Comparison of ENCODE assay signal across 1 cellular context in genomic region chr20:43457640-43458421, GRCh38.
TF ChIP-seq lines count a peak whose summit lies in the region.

Gene SRSF6 (plus strand): TSS chr20:43457896. CDS start chr20:43458034, 138 bp downstream.

TF ChIP-seq in HepG2, 621 proteins besides CTCF, POLR2A, EP300 and RAD21 (continued from another document and continues in another):
- TF ChIP-seq E2F2 (CRISPR knock-in tag; IDR thresholded peaks at IDR 0.05; ENCODE audit: borderline replicate concordance) (peak; percentile 90; the same call in 1 of the 2 replicates), GTF3A (CRISPR knock-in tag; conservative IDR thresholded peaks at IDR 0.05) (no peak; the same call in 1 of the 2 replicates), SOX6 (IDR thresholded peaks at IDR 0.05) (no peak), SOX6 (CRISPR knock-in tag; IDR thresholded peaks at IDR 0.05) (0 out of 2 replicates have a peak, but pooled peaks have one; percentile 65), HBP1 (CRISPR knock-in tag; IDR thresholded peaks at IDR 0.05; ENCODE audit: low read depth) (0 out of 2 replicates have a peak, but pooled peaks have one; percentile 54), ZNF253 (CRISPR knock-in tag; IDR thresholded peaks at IDR 0.05; ENCODE audit: borderline replicate concordance) (peak; percentile 81), SYNCRIP (IDR thresholded peaks at IDR 0.05; ENCODE audit: insufficient read depth, low read depth, low read length) (no peak), NCOA5 (CRISPR knock-in tag; IDR thresholded peaks at IDR 0.05) (peak; percentile 97; the same call in 1 of the 2 replicates), REST (IDR thresholded peaks at IDR 0.05; ENCODE audit: borderline replicate concordance in 1 of 2, low read depth in 1 of 2, low read length in 2 of 2) (peak in 1 of 2 experiments; percentile 77; a peak in 1 of 4 replicates), ARID4A (CRISPR knock-in tag; IDR thresholded peaks at IDR 0.05; ENCODE audit: borderline replicate concordance) (peak; percentile 78), JUN (CRISPR knock-in tag; IDR thresholded peaks at IDR 0.05) (peak; percentile 90), ZNF263 (CRISPR knock-in tag; IDR thresholded peaks at IDR 0.05) (no peak; the same call in 1 of the 2 replicates), KMT2B (CRISPR knock-in tag; IDR thresholded peaks at IDR 0.05) (peak; percentile 78; the same call in 1 of the 2 replicates), PREB (CRISPR knock-in tag; IDR thresholded peaks at IDR 0.05) (peak; percentile 95; the same call in 1 of the 2 replicates), MYC (CRISPR knock-in tag; IDR thresholded peaks at IDR 0.05; ENCODE audit: borderline replicate concordance) (peak; percentile 99), ZUFSP (CRISPR knock-in tag; IDR thresholded peaks at IDR 0.05; ENCODE audit: borderline replicate concordance) (no peak; the same call in 1 of the 2 replicates), HOXA7 (CRISPR knock-in tag; IDR thresholded peaks at IDR 0.05) (peak; percentile 9; the same call in 1 of the 2 replicates), ZNF556 (CRISPR knock-in tag; IDR thresholded peaks at IDR 0.05; ENCODE audit: borderline replicate concordance) (peak; percentile 94), DR1 (CRISPR knock-in tag; IDR thresholded peaks at IDR 0.05) (peak; percentile 100), ZNF589 (CRISPR knock-in tag; conservative IDR thresholded peaks at IDR 0.05) (peak; percentile 90), FOSL1 (CRISPR knock-in tag; IDR thresholded peaks at IDR 0.05; ENCODE audit: borderline replicate concordance) (peak; percentile 69), KDM6A (CRISPR knock-in tag; IDR thresholded peaks at IDR 0.05; ENCODE audit: low read depth) (no peak), ZNF784 (CRISPR knock-in tag; IDR thresholded peaks at IDR 0.05; ENCODE audit: borderline replicate concordance) (no peak; the same call in 1 of the 2 replicates), ZNF772 (CRISPR knock-in tag; IDR thresholded peaks at IDR 0.05) (peak; percentile 99), MED8 (CRISPR knock-in tag; IDR thresholded peaks at IDR 0.05; ENCODE audit: insufficient replicate concordance) (no peak), ELF3 (CRISPR knock-in tag; IDR thresholded peaks at IDR 0.05) (peak; percentile 78; the same call in 1 of the 2 replicates), ETV6 (CRISPR knock-in tag; conservative IDR thresholded peaks at IDR 0.05) (no peak; the same call in 1 of the 2 replicates), ZNF792 (CRISPR knock-in tag; IDR thresholded peaks at IDR 0.05) (peak; percentile 87), ZNF513 (CRISPR knock-in tag; conservative IDR thresholded peaks at IDR 0.05) (peak; percentile 100; the same call in 1 of the 2 replicates), LCORL (IDR thresholded peaks at IDR 0.05) (no peak), LCORL (CRISPR knock-in tag; IDR thresholded peaks at IDR 0.05) (peak; percentile 85), HCFC1 (IDR thresholded peaks at IDR 0.05; ENCODE audit: low read depth, low read length) (no peak; the same call in 1 of the 2 replicates), ZNF710 (CRISPR knock-in tag; IDR thresholded peaks at IDR 0.05; ENCODE audit: borderline replicate concordance) (peak; percentile 74; the same call in 1 of the 2 replicates), BRF2 (CRISPR knock-in tag; IDR thresholded peaks at IDR 0.05) (peak; percentile 100), SNAPC2 (CRISPR knock-in tag; IDR thresholded peaks at IDR 0.05) (peak; percentile 94), SALL2 (CRISPR knock-in tag; IDR thresholded peaks at IDR 0.05) (peak; percentile 98), ZNF674 (CRISPR knock-in tag; IDR thresholded peaks at IDR 0.05; ENCODE audit: low read depth) (peak; percentile 99; the same call in 1 of the 2 replicates), KDM5B (CRISPR knock-in tag; IDR thresholded peaks at IDR 0.05; ENCODE audit: borderline replicate concordance) (peak; percentile 97), ZNF691 (CRISPR knock-in tag; IDR thresholded peaks at IDR 0.05; ENCODE audit: borderline replicate concordance, low read depth) (peak; percentile 84; the same call in 1 of the 2 replicates)
